Comparison of ENCODE assay signal across 8 cellular contexts in genomic region chrX:70433848-70434351, GRCh38. TPM values are rescaled to one million over a fixed set of nuclear protein-coding genes. Genes with fewer than 3 reads are reported as not detected.
DNase-seq lines count a peak whose midpoint lies in the region; ATAC-seq and TF ChIP-seq lines count a peak whose summit lies in the region.

No MANE protein-coding gene starts in this region.

- no peaks in the 10 kb centered on the region for H3K36me3 ChIP-seq in BJ (ENCODE audit: control insufficient read depth, insufficient read depth, low read length)

- H3K4me3 ChIP-seq in BJ (ENCODE audit: low read depth, low read length), result peak overlapping the region; percentile 78

- CTCF ChIA-PET in BJ (lab: Yijun Ruan, JAX), result interaction anchor here (0.5 to 1.2 kb wide), 3 partner anchors 131 to 264 kb away, joined by 3 to 6 read pairs (median 3); no protein-coding TSS in a partner anchor
- CTCF ChIA-PET in activated CD8-positive, alpha-beta memory T cell treated with anti-CD3 and anti-CD28 coated beads, Interleukin-2, amount 10 ng/mL, durations not matched to agents 7 days and 5 days (lab: Charles Lee), result interaction anchor here (0.6 to 4.1 kb wide), 6 partner anchors 10 to 404 kb away, joined by 3 to 26 read pairs (median 6); partner anchors contain the start of gene IGBP1

- H3K27ac Mint-ChIP-seq in activated CD8-positive, alpha-beta memory T cell treated with anti-CD3 and anti-CD28 coated beads, Interleukin-2, amount 10 ng/mL, durations not matched to agents 7 days and 5 days, result peak overlapping the region; percentile 91
- peak overlapping the region; percentile 93 for H3K27ac Mint-ChIP-seq in endothelial cell (ENCODE audit: unreplicated experiment)

- TF ChIP-seq CTCF in BJ (IDR thresholded peaks at IDR 0.05; ENCODE audit: insufficient read depth, low read depth, low read length), result peak; percentile 76
- peak; percentile 51 for TF ChIP-seq CTCF in endothelial cell (IDR thresholded peaks at IDR 0.05; ENCODE audit: unreplicated experiment)

- peaks cover 37% of the 10 kb centered on the region for H3K4me1 Mint-ChIP-seq in activated CD8-positive, alpha-beta memory T cell treated with anti-CD3 and anti-CD28 coated beads, Interleukin-2, amount 10 ng/mL, durations not matched to agents 7 days and 5 days
- no peaks in the 10 kb centered on the region for H3K4me1 Mint-ChIP-seq in endothelial cell (ENCODE audit: unreplicated experiment)

- POLR2A ChIA-PET in BJ (lab: Charles Lee), result interaction anchor here (0.7 kb wide), 1 partner anchor 65 kb away, joined by 3 read pairs; no protein-coding TSS in a partner anchor

- no peaks in the 10 kb centered on the region for H3K27me3 Mint-ChIP-seq in activated CD8-positive, alpha-beta memory T cell treated with anti-CD3 and anti-CD28 coated beads, Interleukin-2, amount 10 ng/mL, durations not matched to agents 7 days and 5 days
- peaks cover 5% of the 10 kb centered on the region for H3K27me3 Mint-ChIP-seq in endothelial cell (ENCODE audit: unreplicated experiment)

- H3K4me3 Mint-ChIP-seq in activated CD8-positive, alpha-beta memory T cell treated with anti-CD3 and anti-CD28 coated beads, Interleukin-2, amount 10 ng/mL, durations not matched to agents 7 days and 5 days, result peak overlapping the region; percentile 88
- H3K4me3 Mint-ChIP-seq in endothelial cell (ENCODE audit: unreplicated experiment), result peak overlapping the region; percentile 90

- ATAC-seq in HG03432 (IDR thresholded peaks at IDR 0.05; ENCODE audit: unreplicated experiment), result peak; percentile 78
- peak; percentile 82 for ATAC-seq in activated CD8-positive, alpha-beta memory T cell treated with anti-CD3 and anti-CD28 coated beads, Interleukin-2, amount 10 ng/mL, durations not matched to agents 7 days and 5 days

- DNase-seq in BJ (ENCODE audit: low read depth), result no peak
- peak; percentile 61 for DNase-seq in GM19238 (ENCODE audit: insufficient read length, low spot score)
- peak; percentile 26 for DNase-seq in NK-92 treated with Interleukin-12 subunit alpha and Interleukin-12 subunit beta, amount 100 ng/mL, for 24 hours (lab: John Stamatoyannopoulos, UW)
- peak; percentile 84 for DNase-seq in activated CD8-positive, alpha-beta memory T cell treated with anti-CD3 and anti-CD28 coated beads, Interleukin-2, amount 10 ng/mL, durations not matched to agents 7 days and 5 days
- DNase-seq in endothelial cell (ENCODE audit: low spot score), result peak; percentile 66
- peak; percentile 71 for DNase-seq in mucosa of gallbladder (ENCODE audit: low spot score)
- DNase-seq in stimulated activated CD8-positive, alpha-beta memory T cell treated with anti-CD3 and anti-CD28 coated beads, Interleukin-7, amount 100 ng/mL, for 24 hours (ENCODE audit: low read depth), result peak; percentile 38

- no peaks in the 10 kb centered on the region for H3K36me3 Mint-ChIP-seq in activated CD8-positive, alpha-beta memory T cell treated with anti-CD3 and anti-CD28 coated beads, Interleukin-2, amount 10 ng/mL, durations not matched to agents 7 days and 5 days
- H3K36me3 Mint-ChIP-seq in endothelial cell (ENCODE audit: low read depth, unreplicated experiment), result no peaks in the 10 kb centered on the region

- H3K9me3 Mint-ChIP-seq in activated CD8-positive, alpha-beta memory T cell treated with anti-CD3 and anti-CD28 coated beads, Interleukin-2, amount 10 ng/mL, durations not matched to agents 7 days and 5 days (ENCODE audit: low read depth), result no peaks in the 10 kb centered on the region
- no peaks in the 10 kb centered on the region for H3K9me3 Mint-ChIP-seq in endothelial cell (ENCODE audit: unreplicated experiment)

- no peaks in the 10 kb centered on the region for H3K27me3 ChIP-seq in BJ (ENCODE audit: control insufficient read depth, insufficient read depth, low read length)

RNA-seq across cellular contexts. Expression of gene DLG3, which starts 10.7 kb away (rescaled TPM):
- 9.8 and 14.3 TPM in 2 replicates for polyA plus RNA-seq in BJ (2011; rRNA removed)
- 6.0 and 6.4 TPM in 2 replicates for polyA minus RNA-seq in BJ (2011; rRNA and poly(A)+ RNA removed)
- 10 to 100 TPM; 39.6 to 48.8 TPM for total RNA-seq in activated CD8-positive, alpha-beta memory T cell treated with anti-CD3 and anti-CD28 coated beads, Interleukin-2, amount 10 ng/mL, durations not matched to agents 7 days and 5 days
- 10.3 TPM for total RNA-seq in endothelial cell (ENCODE audit: unreplicated experiment)
- total RNA-seq in mucosa of gallbladder, result 59.9 TPM

RNA-seq across cellular contexts. Expression of gene GDPD2, which starts 10.8 kb away (rescaled TPM):
- polyA plus RNA-seq in BJ (2011; rRNA removed), result not detected in 2 replicates
- polyA minus RNA-seq in BJ (2011; rRNA and poly(A)+ RNA removed), result not detected in 2 replicates
- total RNA-seq in activated CD8-positive, alpha-beta memory T cell treated with anti-CD3 and anti-CD28 coated beads, Interleukin-2, amount 10 ng/mL, durations not matched to agents 7 days and 5 days, result under 1 TPM in 1 of 2 experiments, not detected in 1; 0.26 TPM
- 0.13 TPM for total RNA-seq in endothelial cell (ENCODE audit: unreplicated experiment)
- 0.32 TPM for total RNA-seq in mucosa of gallbladder
